Comparison of ENCODE assay signal across 8 cellular contexts in genomic region chr14:31449971-31450610, GRCh38. TPM values are rescaled to one million over a fixed set of nuclear protein-coding genes. Genes with fewer than 3 reads are reported as not detected.
A peak's percentile ranks its signal among the peaks of the same experiment; 100 is the strongest.
DNase-seq lines count a peak whose midpoint lies in the region; ATAC-seq and TF ChIP-seq lines count a peak whose summit lies in the region.

No MANE protein-coding gene starts in this region.

- peaks cover 4% of the 10 kb centered on the region for H3K4me1 Mint-ChIP-seq in stimulated activated effector memory CD8-positive, alpha-beta T cell treated with anti-CD3 and anti-CD28 coated beads, Interleukin-12 subunit alpha, Interleukin-12 subunit beta, amount 100 ng/mL, for 72 hours

- BruUV-seq in IMR-90 (replicated peaks; lab: Mats Ljungman, UMichigan) = no TSS peak

- H3K4me2 ChIP-seq in IMR-90 (ENCODE audit: low read depth, low read length) = no peak overlapping the region

- H2BK5ac ChIP-seq in IMR-90 (ENCODE audit: low read depth, low read length, poor library complexity, severe bottlenecking) = no peak overlapping the region

- in situ Hi-C loops in IMR-90 (cut with MboI; ENCODE audit: low sequenced_read_pairs) = no loop called here

- H3K4me3 Mint-ChIP-seq in stimulated activated effector memory CD8-positive, alpha-beta T cell treated with anti-CD3 and anti-CD28 coated beads, Interleukin-12 subunit alpha, Interleukin-12 subunit beta, amount 100 ng/mL, for 72 hours = no peak overlapping the region

- H3K9ac ChIP-seq in IMR-90 (ENCODE audit: low read depth, low read length) = no peak overlapping the region

- dilution Hi-C loops in IMR-90 (cut with HindIII; ENCODE audit: low sequenced_read_pairs, unreplicated experiment) = no loop called here

- no peak overlapping the region for H4K91ac ChIP-seq in IMR-90 (ENCODE audit: insufficient read depth, low read depth, low read length)

- CTCF ChIA-PET in IMR-90 (lab: Yijun Ruan, JAX) = interaction anchor here (0.6 to 1.5 kb wide), 5 partner anchors 8 to 774 kb away, joined by 3 read pairs; no protein-coding TSS in a partner anchor

- H3K36me3 ChIP-seq in IMR-90 (ENCODE audit: control insufficient read depth, insufficient read depth, low read length) (peaks cover 5% of the 10 kb centered on the region; the same call in 1 of the 2 replicates), psoas muscle (ENCODE audit: insufficient read depth in 1 of 2, low read depth in 1 of 2) (peaks cover 6 to 69% of the 10 kb centered on the region in 2 donors)

- DNase-seq in Right ventricle myocardium superior (no peak), cardiac septum (ENCODE audit: low spot score) (no peak), IMR-90 (peak; percentile 41), SHP77 treated with DMSO at 0.1 percent for 48 hours (lab: John Stamatoyannopoulos, UW) (peak; percentile 18), fibroblast of the aortic adventitia (ENCODE audit: low read depth) (peak; percentile 79), psoas muscle (no peak), cerebellar nuclear complex (lab: John Stamatoyannopoulos, UW) (no peak)
- no peak for DNase-seq in stimulated activated effector memory CD8-positive, alpha-beta T cell treated with anti-CD3 and anti-CD28 coated beads, Interleukin-12 subunit alpha, Interleukin-12 subunit beta, amount 100 ng/mL, for 72 hours (ENCODE audit: low spot score in 2 of 2)

- no peak overlapping the region for H4K8ac ChIP-seq in IMR-90 (ENCODE audit: low read depth in 2 of 2, low read length in 2 of 2)

- no peak overlapping the region for H4K5ac ChIP-seq in IMR-90 (ENCODE audit: low read depth, low read length)

- TF ChIP-seq POLR2A in IMR-90 (IDR thresholded peaks at IDR 0.05; ENCODE audit: low read depth, low read length) = no peak

- no peak overlapping the region for H2AFZ ChIP-seq in IMR-90 (replicated peaks; ENCODE audit: low read length, poor library complexity)

- no peaks in the 10 kb centered on the region for H3K27me3 ChIP-seq in IMR-90 (ENCODE audit: control insufficient read depth, insufficient read depth, low read length)
- no peaks in the 10 kb centered on the region for H3K27me3 ChIP-seq in psoas muscle (ENCODE audit: insufficient read depth in 3 of 3, low read length in 2 of 3)

- peaks cover 46% of the 10 kb centered on the region for H3K36me3 Mint-ChIP-seq in stimulated activated effector memory CD8-positive, alpha-beta T cell treated with anti-CD3 and anti-CD28 coated beads, Interleukin-12 subunit alpha, Interleukin-12 subunit beta, amount 100 ng/mL, for 72 hours

- H4K20me1 ChIP-seq in IMR-90 (ENCODE audit: insufficient read depth, low read length) = no peaks in the 10 kb centered on the region

- H3K4me1 ChIP-seq in IMR-90 (ENCODE audit: control insufficient read depth, insufficient read depth, low read length) (no peaks in the 10 kb centered on the region), psoas muscle (peaks cover 7% of the 10 kb centered on the region)

- no peak overlapping the region for H2BK120ac ChIP-seq in IMR-90 (ENCODE audit: low read depth, low read length)

- TF ChIP-seq RAD21 in IMR-90 (IDR thresholded peaks at IDR 0.05; ENCODE audit: low read length) = peak; percentile 61

- no peak overlapping the region for H3K27ac Mint-ChIP-seq in stimulated activated effector memory CD8-positive, alpha-beta T cell treated with anti-CD3 and anti-CD28 coated beads, Interleukin-12 subunit alpha, Interleukin-12 subunit beta, amount 100 ng/mL, for 72 hours

- no peak overlapping the region for H3K4ac ChIP-seq in IMR-90 (ENCODE audit: low read depth, low read length)

- no peak overlapping the region for H2BK15ac ChIP-seq in IMR-90 (ENCODE audit: low read depth, low read length)

- H3K79me1 ChIP-seq in IMR-90 (ENCODE audit: low read depth in 1 of 2, low read length in 2 of 2) = peaks cover 0 to 4% of the 10 kb centered on the region in 2 experiments; a peak in 1 of 4 replicates

- POLR2A ChIA-PET in IMR-90 (lab: Charles Lee; ENCODE audit: unreplicated experiment) = no interaction called here

- no peak overlapping the region for H3K14ac ChIP-seq in IMR-90 (replicated peaks; ENCODE audit: low read depth, low read length)

- H2AK5ac ChIP-seq in IMR-90 (ENCODE audit: low read depth, low read length) = no peak overlapping the region

- TF ChIP-seq CTCF in IMR-90 (conservative IDR thresholded peaks at IDR 0.05; ENCODE audit: low read depth, low read length) (peak; percentile 61), fibroblast of the aortic adventitia (IDR thresholded peaks at IDR 0.05; ENCODE audit: insufficient read depth, low read length) (peak; percentile 68), psoas muscle (IDR thresholded peaks at IDR 0.05) (peak; percentile 47)

- no peak overlapping the region for H2BK20ac ChIP-seq in IMR-90 (ENCODE audit: low read depth, low read length)

- H3K9me3 Mint-ChIP-seq in stimulated activated effector memory CD8-positive, alpha-beta T cell treated with anti-CD3 and anti-CD28 coated beads, Interleukin-12 subunit alpha, Interleukin-12 subunit beta, amount 100 ng/mL, for 72 hours = no peaks in the 10 kb centered on the region

- ATAC-seq in Right ventricle myocardium superior (ENCODE audit: poor library complexity) = peak; percentile 55
- ATAC-seq in IMR-90 (ENCODE audit: low read depth) = peak; percentile 81
- no peak for ATAC-seq in psoas muscle
- ATAC-seq in stimulated activated effector memory CD8-positive, alpha-beta T cell treated with anti-CD3 and anti-CD28 coated beads, Interleukin-12 subunit alpha, Interleukin-12 subunit beta, amount 100 ng/mL, for 72 hours = no peak

- H3K18ac ChIP-seq in IMR-90 (ENCODE audit: low read depth, low read length) = no peak overlapping the region

- no peaks in the 10 kb centered on the region for H3K9me1 ChIP-seq in IMR-90 (ENCODE audit: insufficient read depth, low read length)

- WGBS in IMR-90 (ENCODE audit: extremely low coverage in 2 of 2, insufficient read length in 1 of 2), 2 experiments = no CpG with 5 or more reads among the region's 2 CpGs
- 47 to 69% (median 52%) methylated on average over 2 of the region's 2 CpGs for WGBS in psoas muscle, 3 donors

- H3K56ac ChIP-seq in IMR-90 (ENCODE audit: extremely low read depth, insufficient read depth, low read length) = no peak overlapping the region

- intact Hi-C loops in Right ventricle myocardium superior (cut with DNase I) = no loop called here
- intact Hi-C loops in cardiac septum (cut with DNase I) = no loop called here
- intact Hi-C loops in IMR-90 (cut with micrococcal nuclease) = loop anchor here (5.0 kb wide), 1 partner anchor 802 kb away; no protein-coding TSS in a partner anchor
- intact Hi-C loops in psoas muscle (cut with DNase I) = no loop called here

- H3K23ac ChIP-seq in IMR-90 (ENCODE audit: low read depth, low read length) = no peak overlapping the region

- no peaks in the 10 kb centered on the region for H3K9me3 ChIP-seq in IMR-90 (ENCODE audit: control insufficient read depth, insufficient read depth, low read length)
- no peaks in the 10 kb centered on the region for H3K9me3 ChIP-seq in psoas muscle

- H3K4me3 ChIP-seq in IMR-90 (ENCODE audit: insufficient read depth, low read depth, low read length) (no peak overlapping the region), fibroblast of the aortic adventitia (ENCODE audit: low read depth, low read length) (no peak overlapping the region), psoas muscle (no peak overlapping the region)

- no peak overlapping the region for H3K27ac ChIP-seq in IMR-90 (ENCODE audit: insufficient read depth, low read length)
- no peak overlapping the region for H3K27ac ChIP-seq in psoas muscle

- no peak overlapping the region for H2AK9ac ChIP-seq in IMR-90 (replicated peaks; ENCODE audit: low read depth, low read length, poor library complexity)

TF ChIP-seq in IMR-90, 13 proteins besides CTCF, POLR2A, EP300 and RAD21:
- TF ChIP-seq SMC3 (IDR thresholded peaks at IDR 0.05; ENCODE audit: low read depth, low read length) (peak; percentile 42; the same call in 1 of the 2 replicates), ELK1 (IDR thresholded peaks at IDR 0.05; ENCODE audit: borderline replicate concordance, low read depth, low read length) (no peak)

RNA-seq across cellular contexts. Expression of gene DTD2, which starts 7.2 kb away (rescaled TPM):
- total RNA-seq in Right ventricle myocardium superior (7.0 TPM), cardiac septum (5.6 TPM), IMR-90 (2012; rRNA removed) (24.9 and 46.1 TPM in 2 replicates), fibroblast of the aortic adventitia (ENCODE audit: low replicate concordance) (20.6 and 44.6 TPM in 2 replicates), psoas muscle (1 to 10 TPM; 2.1 to 4.2 (median 3.3) TPM)
- polyA plus RNA-seq in IMR-90 (2012; rRNA removed) (13.4 and 16.9 TPM in 2 replicates), psoas muscle (1 to 10 TPM; 6.6 to 9.5 (median 6.6) TPM)
- polyA plus RNA-seq in IMR-90 (2012; cell fraction: cytosol; rRNA removed) = 8.7 and 16.7 TPM in 2 replicates
- 5.2 and 8.1 TPM in 2 replicates for polyA plus RNA-seq in IMR-90 (2012; cell fraction: nucleus; rRNA removed; ENCODE audit: low replicate concordance)

RNA-seq across cellular contexts. Expression of gene HEATR5A, which starts 29.7 kb away (rescaled TPM):
- 47.8 TPM for total RNA-seq in Right ventricle myocardium superior
- total RNA-seq in cardiac septum = 49.5 TPM
- 46.4 and 48.9 TPM in 2 replicates for total RNA-seq in IMR-90 (2012; rRNA removed)
- 12.6 and 14.0 TPM in 2 replicates for polyA plus RNA-seq in IMR-90 (2012; rRNA removed)
- 3.5 and 4.5 TPM in 2 replicates for polyA plus RNA-seq in IMR-90 (2012; cell fraction: cytosol; rRNA removed)
- 4.7 and 17.4 TPM in 2 replicates for polyA plus RNA-seq in IMR-90 (2012; cell fraction: nucleus; rRNA removed; ENCODE audit: low replicate concordance)
- 52.4 and 66.8 TPM in 2 replicates for total RNA-seq in fibroblast of the aortic adventitia (ENCODE audit: low replicate concordance)
- total RNA-seq in psoas muscle = 10 to 100 TPM; 21.5 to 40.4 (median 29.9) TPM
- polyA plus RNA-seq in psoas muscle = 10 to 100 TPM; 10.2 to 19.5 (median 16.3) TPM

RNA-seq across cellular contexts. Expression of gene GPR33, which starts 37.7 kb away (rescaled TPM):
- total RNA-seq in Right ventricle myocardium superior (not detected), cardiac septum (not detected), IMR-90 (2012; rRNA removed) (not detected in 2 replicates), fibroblast of the aortic adventitia (ENCODE audit: low replicate concordance) (not detected in 2 replicates), psoas muscle (not detected)
- polyA plus RNA-seq in IMR-90 (2012; rRNA removed) (not detected in 2 replicates), psoas muscle (not detected)
- not detected in 2 replicates for polyA plus RNA-seq in IMR-90 (2012; cell fraction: cytosol; rRNA removed)
- not detected in 2 replicates for polyA plus RNA-seq in IMR-90 (2012; cell fraction: nucleus; rRNA removed; ENCODE audit: low replicate concordance)

Comparison
In these comparisons a context has a peak if more than half of its experiments do, and no peak if none do; other contexts are left out.
1. ATAC-seq: peak in Right ventricle myocardium superior (single experiment) and IMR-90 (single experiment); none in psoas muscle (0 of 4) and stimulated activated effector memory CD8-positive, alpha-beta T cell treated with anti-CD3 and anti-CD28 coated beads, Interleukin-12 subunit alpha, Interleukin-12 subunit beta, amount 100 ng/mL, for 72 hours (single experiment).
2. DNase-seq: peak in IMR-90 (single experiment), SHP77 treated with DMSO at 0.1 percent for 48 hours (single experiment) and fibroblast of the aortic adventitia (single experiment); none in Right ventricle myocardium superior (single experiment), cardiac septum (single experiment), psoas muscle (0 of 2), stimulated activated effector memory CD8-positive, alpha-beta T cell treated with anti-CD3 and anti-CD28 coated beads, Interleukin-12 subunit alpha, Interleukin-12 subunit beta, amount 100 ng/mL, for 72 hours (0 of 2) and cerebellar nuclear complex (0 of 2).
3. Peak in every context shown above with its lines, with median percentiles within 50 percentile points of each other: CTCF ChIP-seq.